Comparison of ENCODE assay signal across 18 cellular contexts in the genomic region with DNA sequence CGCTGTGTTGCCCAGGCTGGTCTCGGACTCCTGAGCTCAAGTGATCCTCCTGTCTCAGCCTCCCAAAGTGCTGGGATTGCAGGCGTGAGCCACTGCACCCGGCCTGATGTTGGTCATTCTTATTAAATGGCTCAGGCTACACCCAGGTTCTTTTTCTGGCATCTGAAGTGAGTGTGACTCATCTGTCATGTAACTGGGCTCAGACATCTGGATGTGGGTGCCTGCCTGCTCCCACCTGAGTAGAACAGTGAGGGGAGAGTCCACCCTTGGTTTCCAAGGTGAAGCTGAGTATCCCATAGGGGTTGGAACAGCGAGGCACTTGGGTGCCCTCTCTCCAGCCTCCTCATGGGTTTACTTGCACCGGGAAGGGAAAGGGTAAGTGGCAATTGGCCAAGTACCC. TPM values are rescaled to one million over a fixed set of nuclear protein-coding genes. Genes with fewer than 3 reads are reported as not detected.
DNase-seq lines count a peak whose midpoint lies in the region; ATAC-seq and TF ChIP-seq lines count a peak whose summit lies in the region.
"Had no signal": no experiment of that assay in that cellular context is flagged by ENCODE, and none has a peak within 500 bp of the region (broad histone marks: within the 10 kb centered on the region; RNA-seq: fewer than 3 reads in every experiment).

No MANE protein-coding gene starts in this region.

- H3K4me1 Mint-ChIP-seq in neural crest cell, result peaks cover 15% of the 10 kb centered on the region

- DNase-seq in EL, result peak; percentile 17
- peak; percentile 54 for DNase-seq in M059J (ENCODE audit: low read depth)
- peak; percentile 16 for DNase-seq in astrocyte of the hippocampus (ENCODE audit: low read depth, low spot score)
- no peak for DNase-seq in neural crest cell (ENCODE audit: low read depth, low spot score)
- no peak for DNase-seq in central memory CD4-positive, alpha-beta T cell
- no peak for DNase-seq in epidermal melanocyte (ENCODE audit: insufficient read length, low spot score)
- DNase-seq in NCI-H526 (lab: John Stamatoyannopoulos, UW), result no peak
- DNase-seq: Calu3; CD4-positive, alpha-beta memory T cell; DND-41; MM.1S; NCI-H1092 treated with DMSO at 0.1 percent for 48 hours; NCI-H510A treated with DMSO at 0.1 percent for 48 hours; Peyer's patch; SJCRH30; T-helper 2 cell had no signal

- H3K9me3 Mint-ChIP-seq in neural crest cell, result no peaks in the 10 kb centered on the region

- no peak for TF ChIP-seq CTCF in neural crest cell (conservative IDR thresholded peaks at IDR 0.05)

- peak overlapping the region; percentile 63 for H3K27ac Mint-ChIP-seq in neural crest cell (ENCODE audit: unreplicated experiment)
- H3K27ac Mint-ChIP-seq: CD4-positive, alpha-beta memory T cell had no signal

- H3K27me3 Mint-ChIP-seq in neural crest cell (ENCODE audit: low read depth), result peaks cover 2% of the 10 kb centered on the region

- no peak overlapping the region for H3K4me3 Mint-ChIP-seq in neural crest cell
- H3K4me3 Mint-ChIP-seq: CD4-positive, alpha-beta memory T cell had no signal

- H3K36me3 Mint-ChIP-seq in neural crest cell (ENCODE audit: low read depth), result no peaks in the 10 kb centered on the region
- H3K36me3 Mint-ChIP-seq: CD4-positive, alpha-beta memory T cell had no signal

- no peak for ATAC-seq in GM21786 (IDR thresholded peaks at IDR 0.05; ENCODE audit: unreplicated experiment)
- ATAC-seq: HepG2 had no signal

RNA-seq across cellular contexts. Expression of gene EIF3D, which starts 36.7 kb away (rescaled TPM):
- total RNA-seq in M059J (2014; rRNA removed; shearing (Covaris generic)), result 283 and 399 TPM in 2 replicates
- total RNA-seq in neural crest cell, result 178 and 197 TPM in 2 replicates

RNA-seq across cellular contexts. Expression of gene FOXRED2, which starts 58.8 kb away (rescaled TPM):
- total RNA-seq in M059J (2014; rRNA removed; shearing (Covaris generic)), result 18.0 and 19.6 TPM in 2 replicates
- 44.8 and 45.1 TPM in 2 replicates for total RNA-seq in neural crest cell

Comparison
In these comparisons a context has a peak if more than half of its experiments do, and no peak if none do; other contexts are left out.
1. DNase-seq: peak in EL (single experiment), M059J (single experiment) and astrocyte of the hippocampus (single experiment); none in neural crest cell (single experiment), central memory CD4-positive, alpha-beta T cell (single experiment), epidermal melanocyte (single experiment) and NCI-H526 (0 of 2).